Comparison of ENCODE assay signal across 13 cellular contexts in the genomic region with DNA sequence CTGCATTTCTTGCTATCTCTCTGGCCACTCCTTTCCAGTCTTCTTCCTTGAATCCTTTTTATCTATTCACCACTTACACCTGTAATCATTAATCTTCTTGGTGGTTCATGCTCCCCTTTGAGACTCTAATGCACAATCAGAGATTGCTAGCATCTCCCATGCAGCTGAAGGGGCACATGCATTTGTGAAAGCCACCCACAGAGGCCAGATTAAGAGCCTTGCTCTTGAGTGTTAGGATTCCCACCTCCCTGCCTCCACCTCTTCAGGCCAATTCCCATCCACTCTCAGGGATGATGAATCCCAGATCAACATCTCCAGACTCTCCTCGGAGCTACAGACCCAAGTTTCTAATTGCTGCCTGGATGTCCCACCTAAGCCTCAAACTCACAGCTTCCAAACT. TPM values are rescaled to one million over a fixed set of nuclear protein-coding genes. Genes with fewer than 3 reads are reported as not detected.
DNase-seq lines count a peak whose midpoint lies in the region; ATAC-seq, FAIRE-seq and TF ChIP-seq lines count a peak whose summit lies in the region.
"Had no signal": no experiment of that assay in that cellular context is flagged by ENCODE, and none has a peak within 500 bp of the region (broad histone marks: within the 10 kb centered on the region; RNA-seq: fewer than 3 reads in every experiment).

No MANE protein-coding gene starts in this region.

- WGBS in mesodermal cell (ENCODE audit: insufficient coverage in 2 of 2), 2 experiments: 63 to 79% methylated on average over 1 of the region's 1 CpG

- H3K27me3 ChIP-seq in H7 (ENCODE audit: control insufficient read depth, insufficient read depth, low read length): no peaks in the 10 kb centered on the region
- H3K27me3 ChIP-seq in breast epithelium: no peaks in the 10 kb centered on the region

- H3K27ac Mint-ChIP-seq in T-helper 17 cell: no peak overlapping the region
- H3K27ac Mint-ChIP-seq in type B pancreatic cell: peak overlapping the region; percentile 72
- H3K27ac Mint-ChIP-seq: CD14-positive monocyte; CD8-positive, alpha-beta T cell had no signal

- H3K4me1 ChIP-seq in mesodermal cell (ENCODE audit: control insufficient read depth, insufficient read depth, low read length, poor library complexity, severe bottlenecking) (peaks cover 43% of the 10 kb centered on the region), breast epithelium (no peaks in the 10 kb centered on the region)

- H3K4me3 ChIP-seq in H7 (ENCODE audit: insufficient read depth, low read depth, low read length): no peak overlapping the region
- no peak overlapping the region for H3K4me3 ChIP-seq in mesodermal cell (ENCODE audit: extremely low read depth, insufficient read depth, low read length, poor library complexity, severe bottlenecking)
- no peak overlapping the region for H3K4me3 ChIP-seq in breast epithelium

- H3K27me3 Mint-ChIP-seq in T-helper 17 cell: peaks cover 32% of the 10 kb centered on the region
- no peaks in the 10 kb centered on the region for H3K27me3 Mint-ChIP-seq in type B pancreatic cell

- ATAC-seq in T-helper 17 cell (no peak), GM18502 (IDR thresholded peaks at IDR 0.05; ENCODE audit: poor library complexity, unreplicated experiment) (no peak)
- ATAC-seq: CD8-positive, alpha-beta T cell; HCT116 had no signal

- no peak for FAIRE-seq in GM19239 (lab: Jason Lieb, UNC)

- H3K36me3 Mint-ChIP-seq in T-helper 17 cell (ENCODE audit: low read depth): peaks cover 2% of the 10 kb centered on the region
- no peaks in the 10 kb centered on the region for H3K36me3 Mint-ChIP-seq in type B pancreatic cell
- H3K36me3 Mint-ChIP-seq: CD14-positive monocyte; CD8-positive, alpha-beta T cell had no signal

- TF ChIP-seq POLR2A in breast epithelium (IDR thresholded peaks at IDR 0.05): no peak

- TF ChIP-seq CTCF in type B pancreatic cell (conservative IDR thresholded peaks at IDR 0.05) (no peak), breast epithelium (IDR thresholded peaks at IDR 0.05) (no peak)

- H3K27ac ChIP-seq in mesodermal cell (ENCODE audit: low read depth, low read length, severe bottlenecking): peak overlapping the region; percentile 45
- no peak overlapping the region for H3K27ac ChIP-seq in breast epithelium

- H3K4me1 Mint-ChIP-seq in T-helper 17 cell (peaks cover 6% of the 10 kb centered on the region), type B pancreatic cell (ENCODE audit: unreplicated experiment) (peaks cover 37% of the 10 kb centered on the region)

- intact Hi-C loops in breast epithelium (cut with DNase I; ENCODE audit: low total_unique reads): no loop called here

- H3K36me3 ChIP-seq in H7 (replicated peaks; ENCODE audit: control insufficient read depth, insufficient read depth, low read length): no peaks in the 10 kb centered on the region
- H3K36me3 ChIP-seq in mesodermal cell (ENCODE audit: control insufficient read depth, insufficient read depth, low read length): no peaks in the 10 kb centered on the region
- no peaks in the 10 kb centered on the region for H3K36me3 ChIP-seq in breast epithelium

- H3K9me3 ChIP-seq in T-helper 17 cell (ENCODE audit: control insufficient read depth, low read length, poor library complexity, severe bottlenecking) (no peaks in the 10 kb centered on the region), mesodermal cell (ENCODE audit: control insufficient read depth, low read length) (no peaks in the 10 kb centered on the region), breast epithelium (no peaks in the 10 kb centered on the region)

- H3K4me3 Mint-ChIP-seq in T-helper 17 cell: peak overlapping the region; percentile 34
- no peak overlapping the region for H3K4me3 Mint-ChIP-seq in type B pancreatic cell
- H3K4me3 Mint-ChIP-seq: CD14-positive monocyte; CD8-positive, alpha-beta T cell had no signal

- no peaks in the 10 kb centered on the region for H3K9me3 Mint-ChIP-seq in type B pancreatic cell
- H3K9me3 Mint-ChIP-seq: CD14-positive monocyte; CD8-positive, alpha-beta T cell had no signal

- DNase-seq in H7: peak; percentile 6
- no peak for DNase-seq in T-helper 17 cell
- no peak for DNase-seq in type B pancreatic cell (ENCODE audit: extremely low spot score, unreplicated experiment)
- no peak for DNase-seq in hypothalamus (lab: John Stamatoyannopoulos, UW)
- DNase-seq in GM19239 (ENCODE audit: insufficient read length, low spot score): no peak
- DNase-seq in breast epithelium (ENCODE audit: low spot score in 2 of 2): no peak
- DNase-seq: CD8-positive, alpha-beta T cell; COR-L47; DMS53 had no signal

RNA-seq across cellular contexts. Expression of a gene that starts 19.4 kb away (rescaled TPM):
- total RNA-seq in H7 (2014; rRNA removed; shearing (Covaris generic)): 578 and 613 TPM in 2 replicates
- 1 to 10 TPM; 1.8 to 3.2 TPM for total RNA-seq in T-helper 17 cell
- polyA plus RNA-seq in mesodermal cell (2013, experiment 1 of 2): 2,534 TPM
- 2,467 TPM for polyA plus RNA-seq in mesodermal cell (2013, experiment 2 of 2)
- 480 and 1,293 TPM in 2 replicates for total RNA-seq in type B pancreatic cell (ENCODE audit: low replicate concordance)
- 100 to 1,000 TPM in 2 of 3 donors, 1 to 10 TPM in 1; 2.1 to 380 (median 213) TPM for total RNA-seq in breast epithelium

RNA-seq across cellular contexts. Expression of a gene that starts 24.7 kb away (rescaled TPM):
- total RNA-seq in H7 (2014; rRNA removed; shearing (Covaris generic)): 318 and 445 TPM in 2 replicates
- 1 to 10 TPM in 1 of 2 donors, under 1 TPM in 1; 0.67 to 3.2 TPM for total RNA-seq in T-helper 17 cell
- 3,226 TPM for polyA plus RNA-seq in mesodermal cell (2013, experiment 1 of 2)
- polyA plus RNA-seq in mesodermal cell (2013, experiment 2 of 2): 3,108 TPM
- total RNA-seq in type B pancreatic cell (ENCODE audit: low replicate concordance): 768 and 2,227 TPM in 2 replicates
- total RNA-seq in breast epithelium: 100 to 1,000 TPM in 2 of 3 donors, 1 to 10 TPM in 1; 4.6 to 430 (median 153) TPM
